8 cellular contexts compared by ENCODE assay signal in genomic region chr12:95003213-95003920, GRCh38. TPM values are rescaled to one million over a fixed set of nuclear protein-coding genes. Genes with fewer than 3 reads are reported as not detected.
DNase-seq lines count a peak whose midpoint lies in the region; ATAC-seq and TF ChIP-seq lines count a peak whose summit lies in the region.

Gene NDUFA12, minus strand, starts transcription at chr12:95003697. Its CDS starts 17 bp downstream, at chr12:95003680.

- H3K36me3 ChIP-seq in GM06990 (ENCODE audit: control insufficient read depth, insufficient read depth, low read length) (no peaks in the 10 kb centered on the region; the same call in 1 of the 2 replicates), osteoblast (ENCODE audit: insufficient read depth, low read length) (peaks cover 12% of the 10 kb centered on the region), thoracic aorta (no peaks in the 10 kb centered on the region)

- TF ChIP-seq CTCF in GM06990 (IDR thresholded peaks at IDR 0.05; ENCODE audit: insufficient read depth, low read length, poor library complexity, severe bottlenecking) (no peak), glutamatergic neuron (IDR thresholded peaks at IDR 0.05; ENCODE audit: partially characterized antibody, unreplicated experiment) (no peak), osteoblast (IDR thresholded peaks at IDR 0.05; ENCODE audit: extremely low read depth, low read depth, low read length) (no peak), thoracic aorta (IDR thresholded peaks at IDR 0.05) (no peak)

- H3K4me3 ChIP-seq in GM06990 (replicated peaks; ENCODE audit: low read depth, low read length) = peak within 1 kb of the TSS; percentile 82
- H3K4me3 ChIP-seq in osteoblast (ENCODE audit: insufficient read depth, low read length) = peak within 1 kb of the TSS; percentile 89
- peak within 1 kb of the TSS; percentile 78 for H3K4me3 ChIP-seq in thoracic aorta

- H3K4me3 Mint-ChIP-seq in glutamatergic neuron (ENCODE audit: unreplicated experiment) = peak within 1 kb of the TSS; percentile 96

- no peaks in the 10 kb centered on the region for H3K9me3 ChIP-seq in osteoblast (ENCODE audit: low read depth, low read length)
- peaks cover 6% of the 10 kb centered on the region for H3K9me3 ChIP-seq in thoracic aorta

- H3K4me1 Mint-ChIP-seq in glutamatergic neuron (ENCODE audit: low read depth, unreplicated experiment) = peaks cover 4% of the 10 kb centered on the region

- peak within 1 kb of the TSS; percentile 88 for H3K27ac ChIP-seq in osteoblast (ENCODE audit: low read depth, low read length)
- peak within 1 kb of the TSS; percentile 44 to 65 for H3K27ac ChIP-seq in thoracic aorta

- H3K27me3 Mint-ChIP-seq in glutamatergic neuron (ENCODE audit: unreplicated experiment) = no peaks in the 10 kb centered on the region

- H3K79me2 ChIP-seq in osteoblast (ENCODE audit: insufficient read depth, low read length) = peaks cover 47% of the 10 kb centered on the region

- H3K9me3 Mint-ChIP-seq in activated naive CD4-positive, alpha-beta T cell treated with anti-CD3 and anti-CD28 coated beads, Interleukin-2, amount 50 U/mL, for 72 hours = peaks cover 8 to 18% of the 10 kb centered on the region in 2 donors
- H3K9me3 Mint-ChIP-seq in glutamatergic neuron (ENCODE audit: unreplicated experiment) = peaks cover 5% of the 10 kb centered on the region

- DNase-seq in GM06990 (ENCODE audit: extremely low read depth, insufficient read length) (peak; percentile 97), NCI-H1092 (lab: John Stamatoyannopoulos, UW) (peak; percentile 93), glutamatergic neuron (peak; percentile 97), osteoblast (ENCODE audit: insufficient read length, low spot score, missing footprints) (peak; percentile 90), thoracic aorta (ENCODE audit: low spot score) (peak; percentile 80)
- DNase-seq in activated naive CD4-positive, alpha-beta T cell treated with anti-CD3 and anti-CD28 coated beads, Interleukin-2, amount 50 U/mL, for 72 hours (ENCODE audit: low spot score in 2 of 2) = peak; percentile 92 to 97

- peaks cover 42 to 46% of the 10 kb centered on the region in 2 donors for H3K36me3 Mint-ChIP-seq in activated naive CD4-positive, alpha-beta T cell treated with anti-CD3 and anti-CD28 coated beads, Interleukin-2, amount 50 U/mL, for 72 hours
- no peaks in the 10 kb centered on the region for H3K36me3 Mint-ChIP-seq in glutamatergic neuron (ENCODE audit: unreplicated experiment)

- H2AFZ ChIP-seq in osteoblast (ENCODE audit: low read length) = peak within 1 kb of the TSS; percentile 90

- peaks cover 9% of the 10 kb centered on the region for H3K4me1 ChIP-seq in osteoblast (ENCODE audit: insufficient read depth, low read length)
- H3K4me1 ChIP-seq in thoracic aorta (ENCODE audit: control insufficient read depth in 1 of 2, low read depth in 2 of 2) = peaks cover 3 to 11% of the 10 kb centered on the region in 2 donors

- no peaks in the 10 kb centered on the region for H3K27me3 ChIP-seq in GM06990 (replicated peaks; ENCODE audit: control insufficient read depth, insufficient read depth, low read length)
- no peaks in the 10 kb centered on the region for H3K27me3 ChIP-seq in osteoblast (ENCODE audit: insufficient read depth, low read length)
- H3K27me3 ChIP-seq in thoracic aorta (replicated peaks; ENCODE audit: insufficient read depth) = no peaks in the 10 kb centered on the region

- peak within 1 kb of the TSS; percentile 94 for H3K4me2 ChIP-seq in osteoblast (ENCODE audit: insufficient read depth, low read length)

- no peaks in the 10 kb centered on the region for H4K20me1 ChIP-seq in osteoblast (ENCODE audit: insufficient read depth, low read length)

- H3K27ac Mint-ChIP-seq in activated naive CD4-positive, alpha-beta T cell treated with anti-CD3 and anti-CD28 coated beads, Interleukin-2, amount 50 U/mL, for 72 hours = peak within 1 kb of the TSS; percentile 92 to 95
- peak within 1 kb of the TSS; percentile 82 for H3K27ac Mint-ChIP-seq in glutamatergic neuron (ENCODE audit: unreplicated experiment)

- ATAC-seq in HG02588 (IDR thresholded peaks at IDR 0.05; ENCODE audit: unreplicated experiment) = peak; percentile 99
- peak; percentile 100 for ATAC-seq in SK-N-SH treated with all-trans-retinoic acid at 6 μM for 48 hours
- peak; percentile 99 to 100 for ATAC-seq in activated naive CD4-positive, alpha-beta T cell treated with anti-CD3 and anti-CD28 coated beads, Interleukin-2, amount 50 U/mL, for 72 hours
- ATAC-seq in thoracic aorta (ENCODE audit: insufficient number of reproducible peaks, low FRiP score, low read depth) = peak; percentile 79

TF ChIP-seq in SK-N-SH treated with all-trans-retinoic acid at 6 μM for 48 hours, 23 proteins besides CTCF, POLR2A, EP300 and RAD21:
- TF ChIP-seq TCF4 (CRISPR knock-in tag; IDR thresholded peaks at IDR 0.05; ENCODE audit: borderline replicate concordance) (peak; percentile 32; the same call in 1 of the 2 replicates), ZNF8 (CRISPR knock-in tag; IDR thresholded peaks at IDR 0.05) (no peak)

RNA-seq across cellular contexts. Expression of gene NDUFA12, which starts in this region (rescaled TPM):
- total RNA-seq in activated naive CD4-positive, alpha-beta T cell treated with anti-CD3 and anti-CD28 coated beads, Interleukin-2, amount 50 U/mL, for 72 hours = 100 to 1,000 TPM; 138 to 141 TPM
- total RNA-seq in glutamatergic neuron (ENCODE audit: unreplicated experiment) (73.8 TPM), osteoblast (49.2 and 66.6 TPM in 2 replicates), thoracic aorta (10 to 100 TPM; 63.5 to 67.1 TPM)

Comparison
In these comparisons a context has a peak if more than half of its experiments do, and no peak if none do; other contexts are left out.
1. Peak in every context shown above with its lines: DNase-seq, ATAC-seq, H3K4me3 ChIP-seq and H3K27ac ChIP-seq.